Comparison of ENCODE assay signal across 29 cellular contexts in genomic region chr19:50844296-50844935, GRCh38. TPM values are rescaled to one million over a fixed set of nuclear protein-coding genes. Genes with fewer than 3 reads are reported as not detected.
DNase-seq lines count a peak whose midpoint lies in the region; TF ChIP-seq lines count a peak whose summit lies in the region.
"Had no signal": no experiment of that assay in that cellular context is flagged by ENCODE, and none has a peak within 500 bp of the region (broad histone marks: within the 10 kb centered on the region; RNA-seq: fewer than 3 reads in every experiment).

No MANE protein-coding gene starts in this region.

- H3K36me3 ChIP-seq in SJCRH30: no peaks in the 10 kb centered on the region
- H3K36me3 ChIP-seq: gastroesophageal sphincter, left ventricle myocardium inferior, upper lobe of left lung had no signal

- no peaks in the 10 kb centered on the region for H3K9me3 ChIP-seq in SJCRH30 (replicated peaks)

- peak overlapping the region; percentile 29 for H3K4me3 ChIP-seq in LNCaP clone FGC (ENCODE audit: low read depth, low read length)
- no peak overlapping the region for H3K4me3 ChIP-seq in SJCRH30
- H3K4me3 ChIP-seq: gastroesophageal sphincter, left ventricle myocardium inferior, skin epidermis, upper lobe of left lung had no signal

- H3K4me1 ChIP-seq in SJCRH30: 0 out of 2 replicates have a peak, but pooled peaks cover 2% of the 10 kb centered on the region
- H3K4me1 ChIP-seq: gastroesophageal sphincter, left ventricle myocardium inferior, upper lobe of left lung had no signal

- no peak for TF ChIP-seq CTCF in LNCaP clone FGC (IDR thresholded peaks at IDR 0.05; ENCODE audit: control insufficient read depth, extremely low read depth, insufficient read depth)

- no peaks in the 10 kb centered on the region for H3K27me3 ChIP-seq in SJCRH30
- H3K27me3 ChIP-seq: upper lobe of left lung had no signal

- DNase-seq in COR-L47 (lab: John Stamatoyannopoulos, UW) (peak; percentile 92), LNCaP clone FGC (ENCODE audit: low read depth) (peak; percentile 95), NCI-H2171 (lab: John Stamatoyannopoulos, UW) (peak; percentile 75), SJCRH30 (peak; percentile 59 to 78), NCI-H1048 (lab: John Stamatoyannopoulos, UW) (no peak), HUDEP-2 (lab: John Stamatoyannopoulos, UW; ENCODE audit: unreplicated experiment in 76 of 76) (no peak), NOMO-1 treated with dmso at 0.1 percent for 144 hours (lab: John Stamatoyannopoulos, UW; ENCODE audit: unreplicated experiment) (no peak)
- DNase-seq in stimulated activated naive CD4-positive, alpha-beta T cell (lab: John Stamatoyannopoulos, UW): no peak
- DNase-seq: anterior cingulate cortex; caudate nucleus; CD8-positive, alpha-beta T cell; dermis blood vessel endothelial cell; DND-41; HCEC 1CT; IMR-90; left ventricle myocardium inferior; naive thymus-derived CD4-positive, alpha-beta T cell; NCI-H187; NCI-H524; nucleus accumbens; stimulated activated CD4-positive, alpha-beta T cell treated with anti-CD3 and anti-CD28 coated beads, Interleukin-1b, Interleukin-23, amount 100 ng/mL, for 48 hours; substantia nigra; T-helper 9 cell; upper lobe of left lung had no signal

- no peak overlapping the region for H3K27ac ChIP-seq in SJCRH30
- H3K27ac ChIP-seq: gastroesophageal sphincter, left ventricle myocardium inferior, skin epidermis, upper lobe of left lung had no signal

RNA-seq across cellular contexts. Expression of gene KLK3, which starts 10.3 kb away (rescaled TPM):
- total RNA-seq in SJCRH30 (2014; rRNA removed; shearing (Covaris generic)): not detected in 2 replicates
- total RNA-seq: activated naive CD4-positive, alpha-beta T cell treated with anti-CD3 and anti-CD28 coated beads, Interleukin-2, amount 50 U/mL, for 72 hours; activated T-helper 1 cell treated with anti-CD3 and anti-CD28 coated beads, Interleukin-12 subunit alpha, Interleukin-12 subunit beta, Interleukin-2, Interleukin-4 antibody, amounts not matched to agents 30 ng/mL and 10 ng/mL and 1 ng/mL, durations not matched to agents 14 hours and 24 hours and 36 hours; CD8-positive, alpha-beta T cell; dermis blood vessel endothelial cell; gastroesophageal sphincter; IMR-90; left ventricle myocardium inferior; naive thymus-derived CD4-positive, alpha-beta T cell; renal cortical epithelial cell had no signal

RNA-seq across cellular contexts. Expression of gene KLK15, which starts 11.0 kb away (rescaled TPM):
- not detected in 2 replicates for total RNA-seq in SJCRH30 (2014; rRNA removed; shearing (Covaris generic))
- total RNA-seq: activated naive CD4-positive, alpha-beta T cell treated with anti-CD3 and anti-CD28 coated beads, Interleukin-2, amount 50 U/mL, for 72 hours; activated T-helper 1 cell treated with anti-CD3 and anti-CD28 coated beads, Interleukin-12 subunit alpha, Interleukin-12 subunit beta, Interleukin-2, Interleukin-4 antibody, amounts not matched to agents 30 ng/mL and 10 ng/mL and 1 ng/mL, durations not matched to agents 14 hours and 24 hours and 36 hours; CD8-positive, alpha-beta T cell; dermis blood vessel endothelial cell; gastroesophageal sphincter; IMR-90; left ventricle myocardium inferior; naive thymus-derived CD4-positive, alpha-beta T cell; renal cortical epithelial cell; upper lobe of left lung had no signal

RNA-seq across cellular contexts. Expression of gene KLK1, which starts 20.8 kb away (rescaled TPM):
- total RNA-seq in SJCRH30 (2014; rRNA removed; shearing (Covaris generic)): 0.13 and 0.18 TPM in 2 replicates
- total RNA-seq: CD8-positive, alpha-beta T cell; dermis blood vessel endothelial cell; gastroesophageal sphincter; IMR-90; renal cortical epithelial cell had no signal

RNA-seq across cellular contexts. Expression of gene KLK2, which starts 28.8 kb away (rescaled TPM):
- not detected in 2 replicates for total RNA-seq in SJCRH30 (2014; rRNA removed; shearing (Covaris generic))
- total RNA-seq: activated T-helper 1 cell treated with anti-CD3 and anti-CD28 coated beads, Interleukin-12 subunit alpha, Interleukin-12 subunit beta, Interleukin-2, Interleukin-4 antibody, amounts not matched to agents 30 ng/mL and 10 ng/mL and 1 ng/mL, durations not matched to agents 14 hours and 24 hours and 36 hours; CD8-positive, alpha-beta T cell; dermis blood vessel endothelial cell; gastroesophageal sphincter; IMR-90; left ventricle myocardium inferior; naive thymus-derived CD4-positive, alpha-beta T cell; renal cortical epithelial cell; upper lobe of left lung had no signal

RNA-seq across cellular contexts. Expression of gene ACP4, which starts 54.2 kb away (rescaled TPM):
- not detected in 2 replicates for total RNA-seq in SJCRH30 (2014; rRNA removed; shearing (Covaris generic))
- total RNA-seq: activated naive CD4-positive, alpha-beta T cell treated with anti-CD3 and anti-CD28 coated beads, Interleukin-2, amount 50 U/mL, for 72 hours; activated T-helper 1 cell treated with anti-CD3 and anti-CD28 coated beads, Interleukin-12 subunit alpha, Interleukin-12 subunit beta, Interleukin-2, Interleukin-4 antibody, amounts not matched to agents 30 ng/mL and 10 ng/mL and 1 ng/mL, durations not matched to agents 14 hours and 24 hours and 36 hours; CD8-positive, alpha-beta T cell; dermis blood vessel endothelial cell; gastroesophageal sphincter; IMR-90; left ventricle myocardium inferior; naive thymus-derived CD4-positive, alpha-beta T cell; renal cortical epithelial cell; upper lobe of left lung had no signal

Comparison
In these comparisons a context has a peak if more than half of its experiments do, and no peak if none do; other contexts are left out.
1. DNase-seq: peak in COR-L47 (single experiment), LNCaP clone FGC (single experiment), NCI-H2171 (single experiment) and SJCRH30 (2 of 2); none in NCI-H1048 (single experiment), stimulated activated naive CD4-positive, alpha-beta T cell (0 of 6), HUDEP-2 (0 of 76) and NOMO-1 treated with dmso at 0.1 percent for 144 hours (single experiment).